ENCODE assay signal across 13 cellular contexts in the genomic region with DNA sequence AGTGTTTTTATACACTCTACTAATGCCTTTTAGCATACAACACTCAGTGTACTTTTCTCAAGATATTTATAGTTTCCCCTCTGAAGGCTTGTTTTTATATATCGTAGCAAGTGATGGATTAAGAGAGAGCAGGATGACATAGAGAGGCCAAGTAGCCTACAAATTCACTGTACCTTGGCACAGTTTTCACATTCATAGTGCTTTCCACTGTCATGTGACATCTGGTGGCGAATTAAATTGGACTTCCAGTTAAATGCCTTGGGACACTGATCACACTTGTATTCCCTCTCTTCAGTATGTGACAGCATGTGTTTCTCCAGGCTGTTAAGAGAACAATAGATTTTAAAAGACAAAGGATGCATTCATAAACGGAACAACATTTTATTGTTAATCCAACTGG.
"Had no signal": no experiment of that assay in that cellular context is flagged by ENCODE, and none has a peak within 500 bp of the region (broad histone marks: within the 10 kb centered on the region; RNA-seq: fewer than 3 reads in every experiment).

No MANE protein-coding gene starts in this region.

- H3K4me3 Mint-ChIP-seq: activated CD8-positive, alpha-beta T cell treated with anti-CD3 and anti-CD28 coated beads for 36 hours; activated naive CD8-positive, alpha-beta T cell treated with anti-CD3 and anti-CD28 coated beads, Interleukin-2, amount 10 ng/mL, durations not matched to agents 7 days and 5 days; activated T-cell treated with anti-CD3 and anti-CD28 coated beads, Interleukin-2, amount 50 U/mL, for 72 hours; neural crest cell had no signal

- H3K4me1 Mint-ChIP-seq: activated naive CD8-positive, alpha-beta T cell treated with anti-CD3 and anti-CD28 coated beads, Interleukin-2, amount 10 ng/mL, durations not matched to agents 7 days and 5 days had no signal

- H3K27me3 Mint-ChIP-seq: activated CD8-positive, alpha-beta T cell treated with anti-CD3 and anti-CD28 coated beads for 36 hours had no signal

- H3K27ac ChIP-seq: ovary had no signal

- H3K9me3 ChIP-seq: gastrocnemius medialis, ovary had no signal

- H3K36me3 ChIP-seq: gastrocnemius medialis, ovary had no signal

- DNase-seq: activated CD4-positive, alpha-beta T cell treated with anti-CD3 and anti-CD28 coated beads for 4 hours; activated CD8-positive, alpha-beta memory T cell treated with anti-CD3 and anti-CD28 coated beads, Interleukin-2, amount 50 U/mL, for 4 hours; activated CD8-positive, alpha-beta T cell treated with anti-CD3 and anti-CD28 coated beads for 36 hours; activated gamma-delta T cell treated with Interleukin-2 at 50 U/mL for 16 hours; activated naive CD8-positive, alpha-beta T cell treated with anti-CD3 and anti-CD28 coated beads, Interleukin-2, amount 10 ng/mL, durations not matched to agents 7 days and 5 days; activated T-cell treated with anti-CD3 and anti-CD28 coated beads, Interleukin-2, amount 50 U/mL, for 72 hours; anterior cingulate cortex; gastrocnemius medialis; ovary; stimulated activated CD4-positive, alpha-beta T cell treated with anti-CD3 and anti-CD28 coated beads, Interleukin-4, amount 100 ng/mL, for 1 hour; stimulated activated CD8-positive, alpha-beta memory T cell treated with anti-CD3 and anti-CD28 coated beads, Interleukin-4, amount 100 ng/mL, for 48 hours; stimulated activated naive CD8-positive, alpha-beta T cell treated with anti-CD3 and anti-CD28 coated beads, Interleukin-15, Interleukin-2, amounts not matched to agents 100 U/mL and 50 U/mL, for 24 hours had no signal

- H3K27ac Mint-ChIP-seq: activated CD8-positive, alpha-beta T cell treated with anti-CD3 and anti-CD28 coated beads for 36 hours; activated naive CD8-positive, alpha-beta T cell treated with anti-CD3 and anti-CD28 coated beads, Interleukin-2, amount 10 ng/mL, durations not matched to agents 7 days and 5 days; activated T-cell treated with anti-CD3 and anti-CD28 coated beads, Interleukin-2, amount 50 U/mL, for 72 hours had no signal

- ATAC-seq: activated CD8-positive, alpha-beta T cell treated with anti-CD3 and anti-CD28 coated beads for 36 hours; activated T-cell treated with anti-CD3 and anti-CD28 coated beads, Interleukin-2, amount 50 U/mL, for 72 hours; gastrocnemius medialis; stimulated activated naive CD8-positive, alpha-beta T cell treated with anti-CD3 and anti-CD28 coated beads, Interleukin-15, Interleukin-2, amounts not matched to agents 100 U/mL and 50 U/mL, for 24 hours had no signal

- H3K27me3 ChIP-seq: gastrocnemius medialis, ovary had no signal

- H3K36me3 Mint-ChIP-seq: activated naive CD8-positive, alpha-beta T cell treated with anti-CD3 and anti-CD28 coated beads, Interleukin-2, amount 10 ng/mL, durations not matched to agents 7 days and 5 days had no signal

- H3K4me3 ChIP-seq: gastrocnemius medialis, ovary had no signal

- H3K9me3 Mint-ChIP-seq: activated CD8-positive, alpha-beta T cell treated with anti-CD3 and anti-CD28 coated beads for 36 hours; activated naive CD8-positive, alpha-beta T cell treated with anti-CD3 and anti-CD28 coated beads, Interleukin-2, amount 10 ng/mL, durations not matched to agents 7 days and 5 days; activated T-cell treated with anti-CD3 and anti-CD28 coated beads, Interleukin-2, amount 50 U/mL, for 72 hours; neural crest cell had no signal
